8 cellular contexts compared by ENCODE assay signal in genomic region chr3:101779808-101780366, GRCh38. TPM values are rescaled to one million over a fixed set of nuclear protein-coding genes. Genes with fewer than 3 reads are reported as not detected.
A peak's percentile ranks its signal among the peaks of the same experiment; 100 is the strongest.
DNase-seq lines count a peak whose midpoint lies in the region; ATAC-seq and TF ChIP-seq lines count a peak whose summit lies in the region.

No MANE protein-coding gene starts in this region.

- peaks cover 27% of the 10 kb centered on the region for H3K79me2 ChIP-seq in neural cell (replicated peaks; ENCODE audit: insufficient read depth, low read length)

- TF ChIP-seq CTCF in neural cell (IDR thresholded peaks at IDR 0.05; ENCODE audit: poor library complexity, severe bottlenecking), result no peak

- H3K9ac ChIP-seq in NT2/D1 (ENCODE audit: insufficient read length, low read depth) (peak overlapping the region; percentile 70), neural cell (ENCODE audit: low read length) (peak overlapping the region; percentile 74)

- no peaks in the 10 kb centered on the region for H3K9me3 Mint-ChIP-seq in activated T-cell treated with anti-CD3 and anti-CD28 coated beads, Interleukin-2, amount 50 U/mL, for 24 hours
- no peaks in the 10 kb centered on the region for H3K9me3 Mint-ChIP-seq in effector memory CD8-positive, alpha-beta T cell

- H3F3A ChIP-seq in neural cell (ENCODE audit: insufficient read depth, low read length, poor library complexity, severe bottlenecking), result no peaks in the 10 kb centered on the region

- peaks cover 63% of the 10 kb centered on the region for H3K4me1 Mint-ChIP-seq in activated T-cell treated with anti-CD3 and anti-CD28 coated beads, Interleukin-2, amount 50 U/mL, for 24 hours (ENCODE audit: low read depth)
- peaks cover 29 to 36% of the 10 kb centered on the region in 2 donors for H3K4me1 Mint-ChIP-seq in effector memory CD8-positive, alpha-beta T cell (ENCODE audit: low read depth in 2 of 2)

- peak overlapping the region; percentile 96 for H3K27ac Mint-ChIP-seq in activated T-cell treated with anti-CD3 and anti-CD28 coated beads, Interleukin-2, amount 50 U/mL, for 24 hours
- peak overlapping the region; percentile 95 to 97 for H3K27ac Mint-ChIP-seq in effector memory CD8-positive, alpha-beta T cell

- H2AFZ ChIP-seq in neural cell (ENCODE audit: low read depth, low read length), result peak overlapping the region; percentile 61

- peaks cover 13% of the 10 kb centered on the region for H3K27me3 ChIP-seq in NT2/D1 (ENCODE audit: insufficient read depth, insufficient read length)
- H3K27me3 ChIP-seq in neural cell (ENCODE audit: insufficient read depth, low read depth, low read length), result no peaks in the 10 kb centered on the region

- peaks cover 32% of the 10 kb centered on the region for H3K36me3 Mint-ChIP-seq in activated T-cell treated with anti-CD3 and anti-CD28 coated beads, Interleukin-2, amount 50 U/mL, for 24 hours (ENCODE audit: low read depth)
- peaks cover 39% of the 10 kb centered on the region for H3K36me3 Mint-ChIP-seq in effector memory CD8-positive, alpha-beta T cell (ENCODE audit: insufficient read depth)

- no peak for TF ChIP-seq EP300 in neural cell (conservative IDR thresholded peaks at IDR 0.05; ENCODE audit: poor library complexity, severe bottlenecking)

- peak overlapping the region; percentile 50 for H3K4me3 ChIP-seq in NT2/D1 (ENCODE audit: insufficient read length, low read depth)
- H3K4me3 ChIP-seq in neural cell (ENCODE audit: low read length), result peak overlapping the region; percentile 89

- ATAC-seq in effector memory CD8-positive, alpha-beta T cell (replicated peaks), result no peak

- no peaks in the 10 kb centered on the region for H3K9me2 ChIP-seq in neural cell (ENCODE audit: insufficient read depth, low read length)

- no peaks in the 10 kb centered on the region for H3K9me3 ChIP-seq in NT2/D1 (ENCODE audit: insufficient read depth, low read length)
- H3K9me3 ChIP-seq in neural cell (ENCODE audit: low read length), result no peaks in the 10 kb centered on the region

- DNase-seq in activated T-cell treated with anti-CD3 and anti-CD28 coated beads, Interleukin-2, amount 50 U/mL, for 24 hours, result no peak
- no peak for DNase-seq in activated T-cell treated with anti-CD3 and anti-CD28 coated beads, Interleukin-2, amount 50 U/mL, for 48 hours
- DNase-seq in NT2/D1 (ENCODE audit: low read depth, low spot score) (no peak), AML-193 (lab: John Stamatoyannopoulos, UW) (no peak), ecto neural progenitor cell (ENCODE audit: low spot score) (no peak), NCI-H2107 treated with DMSO at 0.1 percent for 48 hours (lab: John Stamatoyannopoulos, UW; ENCODE audit: unreplicated experiment) (no peak)
- DNase-seq in effector memory CD8-positive, alpha-beta T cell, result no peak

- no peak for TF ChIP-seq RAD21 in neural cell (conservative IDR thresholded peaks at IDR 0.05)

- no peaks in the 10 kb centered on the region for H3K27me3 Mint-ChIP-seq in activated T-cell treated with anti-CD3 and anti-CD28 coated beads, Interleukin-2, amount 50 U/mL, for 24 hours
- no peaks in the 10 kb centered on the region for H3K27me3 Mint-ChIP-seq in effector memory CD8-positive, alpha-beta T cell

- peaks cover 23% of the 10 kb centered on the region for H3K36me3 ChIP-seq in NT2/D1 (ENCODE audit: insufficient read depth, insufficient read length, low read length)
- no peaks in the 10 kb centered on the region for H3K36me3 ChIP-seq in neural cell (ENCODE audit: insufficient read depth, low read length)

- H4K20me1 ChIP-seq in neural cell (ENCODE audit: insufficient read depth), result no peaks in the 10 kb centered on the region

- H3K4me2 ChIP-seq in neural cell (ENCODE audit: low read length), result peak overlapping the region; percentile 86

- peak overlapping the region; percentile 88 for H3K4me3 Mint-ChIP-seq in activated T-cell treated with anti-CD3 and anti-CD28 coated beads, Interleukin-2, amount 50 U/mL, for 24 hours
- H3K4me3 Mint-ChIP-seq in effector memory CD8-positive, alpha-beta T cell, result peak overlapping the region; percentile 81 to 85

- H3K27ac ChIP-seq in neural cell (ENCODE audit: low read length), result peak overlapping the region; percentile 54

- H3K4me1 ChIP-seq in NT2/D1 (ENCODE audit: insufficient read depth, insufficient read length), result no peaks in the 10 kb centered on the region

TF ChIP-seq in neural cell, 6 proteins besides CTCF, POLR2A, EP300 and RAD21:
- TF ChIP-seq SMC3 (conservative IDR thresholded peaks at IDR 0.05; ENCODE audit: poor library complexity) (no peak), TAF1 (IDR thresholded peaks at IDR 0.05; ENCODE audit: low read depth) (peak; percentile 16)

RNA-seq across cellular contexts. Expression of gene NXPE3, which starts 0.9 kb away (rescaled TPM):
- polyA plus RNA-seq in neural cell, result 6.6 and 7.9 TPM in 2 replicates
- 18.3 and 20.0 TPM in 2 replicates for polyA minus RNA-seq in neural cell

RNA-seq across cellular contexts. Expression of gene CEP97, which starts 55.5 kb away (rescaled TPM):
- polyA plus RNA-seq in neural cell, result 45.2 and 52.9 TPM in 2 replicates
- polyA minus RNA-seq in neural cell, result 136 and 143 TPM in 2 replicates
